In the genomic region with DNA sequence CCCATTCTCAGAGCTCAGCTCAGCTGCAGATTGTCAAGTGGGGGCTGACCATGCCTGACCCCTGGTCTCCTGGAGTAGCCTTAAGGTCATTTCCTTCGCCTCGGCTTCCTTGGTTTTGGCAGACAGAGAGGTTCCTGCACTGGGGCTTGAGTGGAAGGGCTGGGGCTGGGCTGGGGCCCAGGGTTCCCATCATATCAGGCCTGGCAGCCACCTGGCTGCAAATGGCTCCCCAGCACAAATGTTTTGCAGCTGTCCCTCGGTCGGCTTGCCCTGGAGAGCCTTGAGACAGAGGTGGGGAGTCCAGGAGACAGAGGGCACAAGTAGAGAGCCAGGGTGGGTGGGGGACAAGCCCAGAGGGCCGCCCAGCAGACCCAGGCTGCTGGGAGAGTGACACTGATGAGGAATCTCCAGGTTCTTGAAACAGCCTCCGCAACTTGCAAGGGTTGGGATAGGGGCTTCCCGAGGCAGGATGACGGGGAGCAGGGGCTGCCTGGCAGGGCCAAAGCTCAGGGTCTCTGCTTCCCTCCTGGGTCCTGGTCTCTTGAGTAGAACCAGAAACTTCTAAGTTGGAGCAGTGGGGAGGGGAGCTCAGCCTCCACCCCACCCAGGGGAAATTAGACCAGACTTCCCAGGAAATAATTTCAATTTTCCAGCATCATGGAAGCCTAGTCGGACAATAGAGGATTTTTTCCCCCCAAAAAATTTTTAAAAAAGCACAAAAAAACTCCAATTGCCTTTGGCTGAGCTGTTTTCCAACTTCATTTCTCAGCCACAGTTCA, we compare ENCODE assay signal across 1 cellular context.
A peak's percentile ranks its signal among the peaks of the same experiment; 100 is the strongest.
TF ChIP-seq lines count a peak whose summit lies in the region.

No MANE protein-coding gene starts in this region.

TF ChIP-seq in IMR-90, 13 proteins besides CTCF, POLR2A, EP300 and RAD21:
- TF ChIP-seq MAZ (IDR thresholded peaks at IDR 0.05; ENCODE audit: borderline replicate concordance, low read depth, low read length): peak; percentile 4; the same call in 1 of the 2 replicates
- TF ChIP-seq CHD1 (IDR thresholded peaks at IDR 0.05; ENCODE audit: low read depth, low read length): no peak
- no peak for TF ChIP-seq USF2 (IDR thresholded peaks at IDR 0.05; ENCODE audit: low read depth, low read length)
- no peak for TF ChIP-seq CEBPB (IDR thresholded peaks at IDR 0.05; ENCODE audit: low read depth, low read length)
- TF ChIP-seq SMC3 (IDR thresholded peaks at IDR 0.05; ENCODE audit: low read depth, low read length): no peak
- no peak for TF ChIP-seq ELK1 (IDR thresholded peaks at IDR 0.05; ENCODE audit: borderline replicate concordance, low read depth, low read length)
